ENCODE assay signal across 1 cellular context in genomic region chr16:88519240-88519639, GRCh38.
TF ChIP-seq lines count a peak whose summit lies in the region.

No MANE protein-coding gene starts in this region.

TF ChIP-seq in IMR-90, 13 proteins besides CTCF, POLR2A, EP300 and RAD21:
- TF ChIP-seq SMC3 (IDR thresholded peaks at IDR 0.05; ENCODE audit: low read depth, low read length), result no peak
- TF ChIP-seq MAZ (IDR thresholded peaks at IDR 0.05; ENCODE audit: borderline replicate concordance, low read depth, low read length), result no peak
- no peak for TF ChIP-seq MAFK (IDR thresholded peaks at IDR 0.05; ENCODE audit: low read depth, low read length)
- no peak for TF ChIP-seq RCOR1 (IDR thresholded peaks at IDR 0.05; ENCODE audit: insufficient replicate concordance, low read length)
- TF ChIP-seq FOS (IDR thresholded peaks at IDR 0.05; ENCODE audit: low read depth, low read length), result no peak
- TF ChIP-seq CEBPB (IDR thresholded peaks at IDR 0.05; ENCODE audit: low read depth, low read length), result no peak
- TF ChIP-seq RFX5 (IDR thresholded peaks at IDR 0.05; ENCODE audit: low read depth, low read length), result no peak
- TF ChIP-seq BHLHE40 (IDR thresholded peaks at IDR 0.05; ENCODE audit: low read depth, low read length), result no peak
- no peak for TF ChIP-seq NFE2L2 (IDR thresholded peaks at IDR 0.05; ENCODE audit: low read depth, low read length)
- TF ChIP-seq USF2 (IDR thresholded peaks at IDR 0.05; ENCODE audit: low read depth, low read length), result no peak
- TF ChIP-seq ELK1 (IDR thresholded peaks at IDR 0.05; ENCODE audit: borderline replicate concordance, low read depth, low read length), result no peak
- TF ChIP-seq CHD1 (IDR thresholded peaks at IDR 0.05; ENCODE audit: low read depth, low read length), result no peak
- no peak for TF ChIP-seq MXI1 (IDR thresholded peaks at IDR 0.05; ENCODE audit: borderline replicate concordance, low read depth, low read length)
TF ChIP-seq in IMR-90: peak in this region for 0.
